ENCODE assay signal across 20 cellular contexts in the genomic region with DNA sequence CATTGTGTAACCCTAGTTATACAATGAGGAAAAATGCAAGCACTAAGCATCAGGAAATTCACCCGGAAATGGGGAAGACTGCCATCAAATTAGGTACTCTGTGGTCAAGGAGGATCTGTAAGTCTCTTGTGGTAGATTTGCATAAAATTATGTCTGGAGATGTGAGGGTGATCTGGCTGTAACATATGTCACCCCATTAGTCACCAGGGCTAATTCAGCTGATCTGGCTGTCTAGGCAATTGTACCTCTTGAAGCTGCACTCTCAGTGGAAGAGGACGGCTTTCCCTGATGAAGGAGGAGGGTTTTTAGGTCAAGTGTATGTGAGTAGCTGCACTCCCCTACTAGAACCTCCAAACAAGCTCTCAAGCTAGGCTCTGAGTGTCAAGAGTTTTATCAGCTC. TPM values are rescaled to one million over a fixed set of nuclear protein-coding genes. Genes with fewer than 3 reads are reported as not detected.
DNase-seq lines count a peak whose midpoint lies in the region; ATAC-seq lines count a peak whose summit lies in the region.
"Had no signal": no experiment of that assay in that cellular context is flagged by ENCODE, and none has a peak within 500 bp of the region (broad histone marks: within the 10 kb centered on the region; RNA-seq: fewer than 3 reads in every experiment).

No MANE protein-coding gene starts in this region.

- ATAC-seq in GM19397 (IDR thresholded peaks at IDR 0.05; ENCODE audit: unreplicated experiment) (peak; percentile 55), HG03432 (IDR thresholded peaks at IDR 0.05; ENCODE audit: unreplicated experiment) (peak; percentile 81), GM18909 (IDR thresholded peaks at IDR 0.05; ENCODE audit: poor library complexity, unreplicated experiment) (no peak)
- ATAC-seq: activated CD4-positive, CD25-positive, alpha-beta regulatory T cell treated with anti-CD3 and anti-CD28 coated beads, Interleukin-2, amount 50 U/mL, for 24 hours; left cardiac atrium; stimulated activated effector memory CD8-positive, alpha-beta T cell treated with anti-CD3 and anti-CD28 coated beads, Interleukin-12 subunit alpha, Interleukin-12 subunit beta, amount 100 ng/mL, for 72 hours; T-cell had no signal

- DNase-seq in Daoy (ENCODE audit: low read depth) (peak; percentile 19), RKO (ENCODE audit: low spot score) (peak; percentile 40), NCI-H2029 (lab: John Stamatoyannopoulos, UW) (no peak), cardiac septum (ENCODE audit: low spot score) (no peak), HT-29 (ENCODE audit: low spot score) (no peak)
- DNase-seq: activated naive CD4-positive, alpha-beta T cell treated with anti-CD3 and anti-CD28 coated beads, Interleukin-2, amount 50 U/mL, for 16 hours; brain microvascular endothelial cell; hypothalamus; IMR-90; left cardiac atrium; NCI-H1417 treated with DMSO at 0.1 percent for 48 hours; T-cell had no signal

- intact Hi-C loops in cardiac septum (cut with DNase I) = no loop called here

RNA-seq across cellular contexts. Expression of a gene that starts 14.8 kb away (rescaled TPM):
- not detected in 2 replicates for total RNA-seq in Daoy (2014; rRNA removed; shearing (Covaris generic))
- total RNA-seq in cardiac septum = not detected
- not detected in 2 replicates for total RNA-seq in HT-29 (2014; rRNA removed; shearing (Covaris generic))
- total RNA-seq: IMR-90, left cardiac atrium, NCI-H460, osteocyte, ureter had no signal

Comparison
In these comparisons a context has a peak if more than half of its experiments do, and no peak if none do; other contexts are left out.
1. DNase-seq: peak in Daoy (single experiment) and RKO (single experiment); none in NCI-H2029 (single experiment), cardiac septum (single experiment) and HT-29 (single experiment).